8 cellular contexts compared by ENCODE assay signal in the genomic region with DNA sequence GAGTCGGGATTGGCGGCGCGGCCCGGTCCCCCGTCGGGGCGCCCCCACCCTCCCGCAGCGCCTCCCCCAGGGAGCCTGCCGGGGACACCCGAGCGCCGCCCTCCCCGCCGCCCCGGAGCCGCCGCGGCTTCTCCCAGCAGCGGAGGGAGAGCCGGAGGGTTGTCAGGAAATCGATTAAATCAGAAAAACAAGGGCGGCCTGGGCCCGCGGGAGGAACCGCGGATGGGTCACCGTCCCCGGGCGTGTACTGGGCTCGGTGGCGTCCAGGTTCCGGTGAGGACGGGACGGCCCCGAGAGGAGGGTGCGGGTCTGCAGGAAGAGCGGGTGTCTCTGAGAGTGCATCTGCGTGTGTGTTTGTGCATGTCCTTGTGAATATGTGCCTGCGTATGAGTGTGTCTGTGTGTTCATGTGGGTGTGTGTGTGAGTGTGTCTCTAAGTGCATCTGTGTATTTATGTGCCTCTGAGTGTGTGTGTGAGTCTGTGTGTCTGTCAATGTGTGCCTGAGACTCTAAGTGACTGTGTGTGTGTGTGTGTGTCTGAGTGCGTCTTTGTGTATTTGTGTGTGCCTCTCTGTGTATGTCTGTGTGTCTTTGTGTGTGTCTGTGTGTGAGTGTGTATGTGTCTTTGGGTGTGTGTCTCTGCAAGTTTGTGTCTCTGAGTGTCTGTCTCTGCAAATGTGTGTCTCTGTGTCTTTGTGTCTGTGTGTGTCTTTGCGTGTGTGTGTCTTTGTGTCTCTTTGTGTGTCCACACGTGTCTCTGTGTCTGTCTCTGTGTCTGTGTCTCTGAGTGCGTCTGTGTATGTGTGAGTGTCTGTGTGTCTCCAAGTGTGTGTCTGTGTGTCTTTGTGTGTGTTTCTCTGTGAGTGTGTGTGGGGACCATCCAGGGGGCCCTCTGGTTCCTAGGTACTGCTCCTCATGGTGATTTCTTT. TPM values are rescaled to one million over a fixed set of nuclear protein-coding genes. Genes with fewer than 3 reads are reported as not detected.
DNase-seq lines count a peak whose midpoint lies in the region; ATAC-seq and TF ChIP-seq lines count a peak whose summit lies in the region.

No MANE protein-coding gene starts in this region.

- H3K36me3 Mint-ChIP-seq in activated CD8-positive, alpha-beta T cell treated with anti-CD3 and anti-CD28 coated beads for 36 hours (ENCODE audit: low read depth): peaks cover 2% of the 10 kb centered on the region

- no peak for TF ChIP-seq CTCF in activated CD8-positive, alpha-beta T cell treated with anti-CD3 and anti-CD28 coated beads for 36 hours (IDR thresholded peaks at IDR 0.05)
- TF ChIP-seq CTCF in esophagus squamous epithelium (IDR thresholded peaks at IDR 0.05) (no peak), osteoblast (IDR thresholded peaks at IDR 0.05; ENCODE audit: extremely low read depth, low read depth, low read length) (no peak)

- CTCF ChIA-PET in activated CD8-positive, alpha-beta T cell treated with anti-CD3 and anti-CD28 coated beads for 36 hours (lab: Charles Lee): no interaction called here

- H3K36me3 ChIP-seq in esophagus squamous epithelium: no peaks in the 10 kb centered on the region
- peaks cover 5% of the 10 kb centered on the region for H3K36me3 ChIP-seq in osteoblast (ENCODE audit: insufficient read depth, low read length)

- H3K9me3 Mint-ChIP-seq in activated CD8-positive, alpha-beta T cell treated with anti-CD3 and anti-CD28 coated beads for 36 hours: peaks cover 4% of the 10 kb centered on the region

- H3K4me1 ChIP-seq in esophagus squamous epithelium: peaks cover 35 to 83% (median 66%) of the 10 kb centered on the region in 3 donors
- peaks cover 41% of the 10 kb centered on the region for H3K4me1 ChIP-seq in osteoblast (ENCODE audit: insufficient read depth, low read length)

- peaks cover 14% of the 10 kb centered on the region for H3K4me1 Mint-ChIP-seq in activated CD8-positive, alpha-beta T cell treated with anti-CD3 and anti-CD28 coated beads for 36 hours (ENCODE audit: low read depth)

- peaks cover 2% of the 10 kb centered on the region for H3K27me3 Mint-ChIP-seq in activated CD8-positive, alpha-beta T cell treated with anti-CD3 and anti-CD28 coated beads for 36 hours

- H3K9me3 ChIP-seq in esophagus squamous epithelium (peaks cover 0 to 2% (median 0%) of the 10 kb centered on the region in 3 donors), osteoblast (ENCODE audit: low read depth, low read length) (no peaks in the 10 kb centered on the region)

- H3K27ac ChIP-seq in esophagus squamous epithelium: peak overlapping the region; percentile 94 to 100 (median 96)
- H3K27ac ChIP-seq in osteoblast (ENCODE audit: low read depth, low read length): peak overlapping the region; percentile 26

- in situ Hi-C loops in KBM-7 (cut with MboI; ENCODE audit: low pct_unique_long_range_greater_than_20kb, low sequenced_read_pairs): no loop called here

- peak; percentile 48 for DNase-seq in ELR (ENCODE audit: low read depth)
- peak; percentile 42 for DNase-seq in KBM-7
- peak; percentile 37 for DNase-seq in activated CD8-positive, alpha-beta T cell treated with anti-CD3 and anti-CD28 coated beads for 36 hours
- no peak for DNase-seq in esophagus squamous epithelium (lab: John Stamatoyannopoulos, UW)
- DNase-seq in osteoblast (ENCODE audit: insufficient read length, low spot score, missing footprints): peak; percentile 76
- DNase-seq in AG08395 (ENCODE audit: low spot score): no peak

- H3K4me3 ChIP-seq in esophagus squamous epithelium (peak overlapping the region; percentile 85 to 99 (median 90)), osteoblast (ENCODE audit: insufficient read depth, low read length) (peak overlapping the region; percentile 77)

- whole genome bisulfite sequencing in esophagus squamous epithelium, 2 donors: 5 to 8% methylated on average over 6 to 10 of the region's 45 CpGs

- intact Hi-C loops in activated CD8-positive, alpha-beta T cell treated with anti-CD3 and anti-CD28 coated beads for 36 hours (cut with micrococcal nuclease): no loop called here
- intact Hi-C loops in esophagus squamous epithelium (cut with DNase I): loop anchor here (5.0 to 10.0 kb wide), 2 partner anchors 81 to 159 kb away; no protein-coding TSS in a partner anchor

- peak; percentile 18 for ATAC-seq in activated CD8-positive, alpha-beta T cell treated with anti-CD3 and anti-CD28 coated beads for 36 hours
- ATAC-seq in HG02610 (IDR thresholded peaks at IDR 0.05; ENCODE audit: unreplicated experiment): no peak
- no peak for ATAC-seq in GM18505 (IDR thresholded peaks at IDR 0.05; ENCODE audit: unreplicated experiment)

- H2AFZ ChIP-seq in osteoblast (ENCODE audit: low read length): peak overlapping the region; percentile 77

- H3K4me2 ChIP-seq in osteoblast (ENCODE audit: insufficient read depth, low read length): peak overlapping the region; percentile 96

- POLR2A ChIA-PET in activated CD8-positive, alpha-beta T cell treated with anti-CD3 and anti-CD28 coated beads for 36 hours (lab: Charles Lee): no interaction called here

- peaks cover 53% of the 10 kb centered on the region for H3K79me2 ChIP-seq in osteoblast (ENCODE audit: insufficient read depth, low read length)

- H3K27me3 ChIP-seq in esophagus squamous epithelium (no peaks in the 10 kb centered on the region), osteoblast (ENCODE audit: insufficient read depth, low read length) (no peaks in the 10 kb centered on the region)

- peaks cover 46% of the 10 kb centered on the region for H4K20me1 ChIP-seq in osteoblast (ENCODE audit: insufficient read depth, low read length)

- no peak overlapping the region for H3K27ac Mint-ChIP-seq in activated CD8-positive, alpha-beta T cell treated with anti-CD3 and anti-CD28 coated beads for 36 hours

- no peak overlapping the region for H3K4me3 Mint-ChIP-seq in activated CD8-positive, alpha-beta T cell treated with anti-CD3 and anti-CD28 coated beads for 36 hours

- TF ChIP-seq POLR2A in esophagus squamous epithelium (IDR thresholded peaks at IDR 0.05) (no peak), GM18505 (IDR thresholded peaks at IDR 0.05; ENCODE audit: borderline replicate concordance, extremely low read depth, insufficient read depth, insufficient read length) (no peak)

RNA-seq across cellular contexts. Expression of a gene that starts 1.1 kb away (rescaled TPM):
- total RNA-seq in activated CD8-positive, alpha-beta T cell treated with anti-CD3 and anti-CD28 coated beads for 36 hours: 1 to 10 TPM; 1.1 to 1.5 TPM
- 10 to 100 TPM; 15.2 to 35.5 (median 25.2) TPM for total RNA-seq in esophagus squamous epithelium
- 14.7 and 23.2 TPM in 2 replicates for total RNA-seq in osteoblast

RNA-seq across cellular contexts. Expression of a gene that starts 59.2 kb away (rescaled TPM):
- total RNA-seq in activated CD8-positive, alpha-beta T cell treated with anti-CD3 and anti-CD28 coated beads for 36 hours: 1 to 10 TPM; 7.5 to 7.8 TPM
- 10 to 100 TPM; 10.6 to 35.5 (median 18.7) TPM for total RNA-seq in esophagus squamous epithelium
- 45.1 and 51.4 TPM in 2 replicates for total RNA-seq in osteoblast

Comparison
In these comparisons a context has a peak if more than half of its experiments do, and no peak if none do; other contexts are left out.
1. DNase-seq: peak in ELR (single experiment), KBM-7 (single experiment), activated CD8-positive, alpha-beta T cell treated with anti-CD3 and anti-CD28 coated beads for 36 hours (single experiment) and osteoblast (single experiment); none in esophagus squamous epithelium (single experiment) and AG08395 (single experiment).